ENCODE assay signal across 1 cellular context in genomic region chr9:128208943-128209695, GRCh38.
TF ChIP-seq lines count a peak whose summit lies in the region.

No MANE protein-coding gene starts in this region.

TF ChIP-seq in IMR-90, 13 proteins besides CTCF, POLR2A, EP300 and RAD21 (continued from another document):
- TF ChIP-seq ELK1 (IDR thresholded peaks at IDR 0.05; ENCODE audit: borderline replicate concordance, low read depth, low read length), result no peak
- TF ChIP-seq MAZ (IDR thresholded peaks at IDR 0.05; ENCODE audit: borderline replicate concordance, low read depth, low read length), result no peak
- no peak for TF ChIP-seq MXI1 (IDR thresholded peaks at IDR 0.05; ENCODE audit: borderline replicate concordance, low read depth, low read length)
- no peak for TF ChIP-seq RFX5 (IDR thresholded peaks at IDR 0.05; ENCODE audit: low read depth, low read length)
- no peak for TF ChIP-seq BHLHE40 (IDR thresholded peaks at IDR 0.05; ENCODE audit: low read depth, low read length)
- TF ChIP-seq FOS (IDR thresholded peaks at IDR 0.05; ENCODE audit: low read depth, low read length), result no peak
- no peak for TF ChIP-seq RCOR1 (IDR thresholded peaks at IDR 0.05; ENCODE audit: insufficient replicate concordance, low read length)
- no peak for TF ChIP-seq CEBPB (IDR thresholded peaks at IDR 0.05; ENCODE audit: low read depth, low read length)
